1 cellular context compared by ENCODE assay signal in genomic region chr10:60797200-60797599, GRCh38.
TF ChIP-seq lines count a peak whose summit lies in the region.

No MANE protein-coding gene starts in this region.

TF ChIP-seq in K562, 482 proteins besides CTCF, POLR2A, EP300 and RAD21:
- TF ChIP-seq MEIS2 (IDR thresholded peaks at IDR 0.05; ENCODE audit: partially characterized antibody) = peak; percentile 84
- peak; percentile 19 for TF ChIP-seq E2F8 (IDR thresholded peaks at IDR 0.05; ENCODE audit: low read depth, partially characterized antibody)
- TF ChIP-seq NR2C1 (IDR thresholded peaks at IDR 0.05) = no peak
- peak; percentile 36; the same call in 1 of the 2 replicates for TF ChIP-seq NR2C1 (tag; IDR thresholded peaks at IDR 0.05)
- no peak for TF ChIP-seq NR2C2 (CRISPR knock-in tag; IDR thresholded peaks at IDR 0.05)
- peak; percentile 52; the same call in 1 of the 2 replicates for TF ChIP-seq NR2C2 (tag; IDR thresholded peaks at IDR 0.05)
- TF ChIP-seq ZNF232 (CRISPR knock-in tag; IDR thresholded peaks at IDR 0.05) = no peak
- no peak for TF ChIP-seq THRAP3 (IDR thresholded peaks at IDR 0.05; ENCODE audit: borderline replicate concordance)
- TF ChIP-seq POLR2B (IDR thresholded peaks at IDR 0.05; ENCODE audit: low read depth, partially characterized antibody) = peak; percentile 47
- peak; percentile 32; the same call in 1 of the 2 replicates for TF ChIP-seq ATF3 (IDR thresholded peaks at IDR 0.05)
- no peak for TF ChIP-seq ATF3 (CRISPR knock-in tag; conservative IDR thresholded peaks at IDR 0.05)
- TF ChIP-seq ILF3 (IDR thresholded peaks at IDR 0.05; ENCODE audit: borderline replicate concordance) = peak; percentile 37; the same call in 1 of the 2 replicates
- TF ChIP-seq CEBPZ (IDR thresholded peaks at IDR 0.05; ENCODE audit: borderline replicate concordance, low read depth, low read length) = no peak
- TF ChIP-seq SUPT5H (IDR thresholded peaks at IDR 0.05) = peak; percentile 40
- 0 out of 2 replicates have a peak, but pooled peaks have one; percentile 31 for TF ChIP-seq CTBP1 (IDR thresholded peaks at IDR 0.05; ENCODE audit: borderline replicate concordance)
- TF ChIP-seq CEBPG (CRISPR knock-in tag; IDR thresholded peaks at IDR 0.05) = no peak
- TF ChIP-seq CEBPG (tag; conservative IDR thresholded peaks at IDR 0.05 in 1 of 2, IDR thresholded peaks at IDR 0.05 in 1 of 2) = 0 out of 4 replicates have a peak, but pooled peaks of 1 of the 2 experiments have one; percentile 20
- peak; percentile 92 for TF ChIP-seq POLR2AphosphoS2 (IDR thresholded peaks at IDR 0.05; ENCODE audit: low read length)
- no peak for TF ChIP-seq PBX2 (CRISPR knock-in tag; IDR thresholded peaks at IDR 0.05; ENCODE audit: low read depth)
- TF ChIP-seq PBX2 (tag; conservative IDR thresholded peaks at IDR 0.05; ENCODE audit: low read depth) = peak; percentile 60
- TF ChIP-seq POLR2AphosphoS5 (IDR thresholded peaks at IDR 0.05; ENCODE audit: control insufficient read depth, insufficient read depth, low read depth, low read length) = peak; percentile 24; the same call in 1 of the 2 replicates
- no peak for TF ChIP-seq ZNF431 (CRISPR knock-in tag; IDR thresholded peaks at IDR 0.05)
- TF ChIP-seq HEY1 (CRISPR knock-in tag; IDR thresholded peaks at IDR 0.05; ENCODE audit: borderline replicate concordance) = no peak
